ENCODE assay signal across 17 cellular contexts in genomic region chr5:121292664-121293063, GRCh38.
"Had no signal": no experiment of that assay in that cellular context is flagged by ENCODE, and none has a peak within 500 bp of the region (broad histone marks: within the 10 kb centered on the region; RNA-seq: fewer than 3 reads in every experiment).

No MANE protein-coding gene starts in this region.

- H3K9me3 ChIP-seq: breast epithelium, thoracic aorta had no signal

- H3K27ac ChIP-seq: breast epithelium, epithelial cell of prostate, thoracic aorta had no signal

- H3K4me3 ChIP-seq: breast epithelium, thoracic aorta had no signal

- H3K4me3 Mint-ChIP-seq: activated CD4-positive, alpha-beta T cell treated with anti-CD3 and anti-CD28 coated beads, Interleukin-2, amount 10 ng/mL, durations not matched to agents 7 days and 5 days; activated T-helper 1 cell treated with anti-CD3 and anti-CD28 coated beads, Interleukin-12 subunit alpha, Interleukin-12 subunit beta, Interleukin-2, Interleukin-4 antibody, amounts not matched to agents 30 ng/mL and 10 ng/mL and 1 ng/mL, durations not matched to agents 14 hours and 24 hours and 36 hours; dendritic cell treated with granulocyte-macrophage colony-stimulating factor and Interleukin-4, amounts not matched to agents 40 ng/mL and 50 ng/mL, for 4 days; effector memory CD8-positive, alpha-beta T cell; immature natural killer cell; naive thymus-derived CD8-positive, alpha-beta T cell; stimulated activated effector memory CD8-positive, alpha-beta T cell treated with anti-CD3 and anti-CD28 coated beads, Interleukin-12 subunit alpha, Interleukin-12 subunit beta, amount 100 ng/mL, for 72 hours had no signal

- H3K36me3 Mint-ChIP-seq: immature natural killer cell; naive thymus-derived CD8-positive, alpha-beta T cell; stimulated activated effector memory CD8-positive, alpha-beta T cell treated with anti-CD3 and anti-CD28 coated beads, Interleukin-12 subunit alpha, Interleukin-12 subunit beta, amount 100 ng/mL, for 72 hours had no signal

- DNase-seq: activated CD4-positive, alpha-beta T cell treated with anti-CD3 and anti-CD28 coated beads, Interleukin-2, amount 10 ng/mL, durations not matched to agents 7 days and 5 days; activated CD4-positive, CD25-positive, alpha-beta regulatory T cell; activated naive CD4-positive, alpha-beta T cell; aorta; effector memory CD8-positive, alpha-beta T cell; head of caudate nucleus; immature natural killer cell; mesenchymal stem cell; naive thymus-derived CD8-positive, alpha-beta T cell; posterior cingulate gyrus; retina had no signal

- H3K4me1 ChIP-seq: breast epithelium had no signal

- H3K36me3 ChIP-seq: breast epithelium, thoracic aorta had no signal

- H3K27me3 Mint-ChIP-seq: activated CD4-positive, alpha-beta T cell treated with anti-CD3 and anti-CD28 coated beads, Interleukin-2, amount 10 ng/mL, durations not matched to agents 7 days and 5 days; dendritic cell treated with granulocyte-macrophage colony-stimulating factor and Interleukin-4, amounts not matched to agents 40 ng/mL and 50 ng/mL, for 4 days; effector memory CD8-positive, alpha-beta T cell; naive thymus-derived CD8-positive, alpha-beta T cell had no signal

- H3K4me1 Mint-ChIP-seq: activated CD4-positive, alpha-beta T cell treated with anti-CD3 and anti-CD28 coated beads, Interleukin-2, amount 10 ng/mL, durations not matched to agents 7 days and 5 days; immature natural killer cell; naive thymus-derived CD8-positive, alpha-beta T cell; stimulated activated effector memory CD8-positive, alpha-beta T cell treated with anti-CD3 and anti-CD28 coated beads, Interleukin-12 subunit alpha, Interleukin-12 subunit beta, amount 100 ng/mL, for 72 hours had no signal

- H3K27me3 ChIP-seq: breast epithelium had no signal

- H3K27ac Mint-ChIP-seq: activated CD4-positive, alpha-beta T cell treated with anti-CD3 and anti-CD28 coated beads, Interleukin-2, amount 10 ng/mL, durations not matched to agents 7 days and 5 days; activated T-helper 1 cell treated with anti-CD3 and anti-CD28 coated beads, Interleukin-12 subunit alpha, Interleukin-12 subunit beta, Interleukin-2, Interleukin-4 antibody, amounts not matched to agents 30 ng/mL and 10 ng/mL and 1 ng/mL, durations not matched to agents 14 hours and 24 hours and 36 hours; dendritic cell treated with granulocyte-macrophage colony-stimulating factor and Interleukin-4, amounts not matched to agents 40 ng/mL and 50 ng/mL, for 4 days; effector memory CD8-positive, alpha-beta T cell; immature natural killer cell; naive thymus-derived CD8-positive, alpha-beta T cell; stimulated activated effector memory CD8-positive, alpha-beta T cell treated with anti-CD3 and anti-CD28 coated beads, Interleukin-12 subunit alpha, Interleukin-12 subunit beta, amount 100 ng/mL, for 72 hours had no signal

- H3K9me3 Mint-ChIP-seq: activated CD4-positive, alpha-beta T cell treated with anti-CD3 and anti-CD28 coated beads, Interleukin-2, amount 10 ng/mL, durations not matched to agents 7 days and 5 days; activated T-helper 1 cell treated with anti-CD3 and anti-CD28 coated beads, Interleukin-12 subunit alpha, Interleukin-12 subunit beta, Interleukin-2, Interleukin-4 antibody, amounts not matched to agents 30 ng/mL and 10 ng/mL and 1 ng/mL, durations not matched to agents 14 hours and 24 hours and 36 hours; dendritic cell treated with granulocyte-macrophage colony-stimulating factor and Interleukin-4, amounts not matched to agents 40 ng/mL and 50 ng/mL, for 4 days had no signal

- ATAC-seq: effector memory CD8-positive, alpha-beta T cell; naive thymus-derived CD8-positive, alpha-beta T cell; stimulated activated effector memory CD8-positive, alpha-beta T cell treated with anti-CD3 and anti-CD28 coated beads, Interleukin-12 subunit alpha, Interleukin-12 subunit beta, amount 100 ng/mL, for 72 hours had no signal
